ENCODE assay signal across 24 cellular contexts in genomic region chr17:47009759-47010594, GRCh38. TPM values are rescaled to one million over a fixed set of nuclear protein-coding genes. Genes with fewer than 3 reads are reported as not detected.
"Had no signal": no experiment of that assay in that cellular context is flagged by ENCODE, and none has a peak within 500 bp of the region (broad histone marks: within the 10 kb centered on the region; RNA-seq: fewer than 3 reads in every experiment).

No MANE protein-coding gene starts in this region.

- H3K27me3 ChIP-seq: adrenal gland, body of pancreas, colonic mucosa, esophagus muscularis mucosa, sigmoid colon, testis, upper lobe of left lung had no signal

- H3K36me3 Mint-ChIP-seq: activated CD4-positive, alpha-beta memory T cell treated with anti-CD3 and anti-CD28 coated beads for 36 hours; activated naive CD4-positive, alpha-beta T cell treated with anti-CD3 and anti-CD28 coated beads, Interleukin-2, amount 50 U/mL, for 24 hours had no signal

- H3K27ac ChIP-seq: adrenal gland, body of pancreas, colonic mucosa, esophagus muscularis mucosa, prostate gland, sigmoid colon, testis, upper lobe of left lung, WERI-Rb-1 had no signal

- H3K27ac Mint-ChIP-seq: activated CD4-positive, alpha-beta memory T cell treated with anti-CD3 and anti-CD28 coated beads for 36 hours; activated naive CD4-positive, alpha-beta T cell treated with anti-CD3 and anti-CD28 coated beads, Interleukin-2, amount 50 U/mL, for 24 hours; immature natural killer cell had no signal

- H3K4me3 ChIP-seq: adrenal gland, body of pancreas, colonic mucosa, esophagus muscularis mucosa, prostate gland, sigmoid colon, testis, upper lobe of left lung had no signal

- H3K4me1 ChIP-seq: adrenal gland, body of pancreas, colonic mucosa, prostate gland, sigmoid colon, testis, upper lobe of left lung had no signal

- ATAC-seq: activated T-cell treated with anti-CD3 and anti-CD28 coated beads, Interleukin-2, amount 50 U/mL, for 4 hours; body of pancreas; stimulated activated naive CD8-positive, alpha-beta T cell treated with anti-CD3 and anti-CD28 coated beads, Interleukin-15, amount 100 ng/mL, for 72 hours had no signal

- H3K9me3 ChIP-seq: adrenal gland, body of pancreas, colonic mucosa, esophagus muscularis mucosa, prostate gland, sigmoid colon, testis, upper lobe of left lung had no signal

- DNase-seq: activated CD4-positive, alpha-beta memory T cell treated with anti-CD3 and anti-CD28 coated beads for 36 hours; activated effector memory CD4-positive, alpha-beta T cell treated with Interleukin-2 at 50 U/mL for 16 hours; activated T-cell treated with anti-CD3 and anti-CD28 coated beads, Interleukin-2, amount 50 U/mL, for 4 hours; adrenal gland; body of pancreas; central memory CD4-positive, alpha-beta T cell; colonic mucosa; immature natural killer cell; left cardiac atrium; sigmoid colon; stimulated activated CD4-positive, alpha-beta T cell treated with anti-CD3 and anti-CD28 coated beads, Interleukin-1b, Interleukin-23, amount 100 ng/mL, for 48 hours; stimulated activated naive CD8-positive, alpha-beta T cell treated with anti-CD3 and anti-CD28 coated beads, Interleukin-15, amount 100 ng/mL, for 72 hours; testis; WERI-Rb-1 had no signal

- H3K27me3 Mint-ChIP-seq: activated CD4-positive, alpha-beta memory T cell treated with anti-CD3 and anti-CD28 coated beads for 36 hours; activated naive CD4-positive, alpha-beta T cell treated with anti-CD3 and anti-CD28 coated beads, Interleukin-2, amount 50 U/mL, for 24 hours; stimulated activated naive CD8-positive, alpha-beta T cell treated with anti-CD3 and anti-CD28 coated beads, Interleukin-15, amount 100 ng/mL, for 72 hours had no signal

- H3K36me3 ChIP-seq: adrenal gland, colonic mucosa, prostate gland, upper lobe of left lung, WERI-Rb-1 had no signal

- H3K9me3 Mint-ChIP-seq: activated CD4-positive, alpha-beta memory T cell treated with anti-CD3 and anti-CD28 coated beads for 36 hours; activated naive CD4-positive, alpha-beta T cell treated with anti-CD3 and anti-CD28 coated beads, Interleukin-2, amount 50 U/mL, for 24 hours; activated T-cell treated with anti-CD3 and anti-CD28 coated beads, Interleukin-2, amount 50 U/mL, for 4 hours; immature natural killer cell; neural crest cell; stimulated activated naive CD8-positive, alpha-beta T cell treated with anti-CD3 and anti-CD28 coated beads, Interleukin-15, amount 100 ng/mL, for 72 hours had no signal

- H3K4me3 Mint-ChIP-seq: activated CD4-positive, alpha-beta memory T cell treated with anti-CD3 and anti-CD28 coated beads for 36 hours; activated naive CD4-positive, alpha-beta T cell treated with anti-CD3 and anti-CD28 coated beads, Interleukin-2, amount 50 U/mL, for 24 hours; activated T-cell treated with anti-CD3 and anti-CD28 coated beads, Interleukin-2, amount 50 U/mL, for 4 hours; immature natural killer cell; neural crest cell; stimulated activated naive CD8-positive, alpha-beta T cell treated with anti-CD3 and anti-CD28 coated beads, Interleukin-15, amount 100 ng/mL, for 72 hours had no signal

RNA-seq across cellular contexts. Expression of gene RPRML, which starts 30.9 kb away (rescaled TPM):
- total RNA-seq: activated CD4-positive, alpha-beta memory T cell treated with anti-CD3 and anti-CD28 coated beads for 36 hours; activated T-cell treated with anti-CD3 and anti-CD28 coated beads, Interleukin-2, amount 50 U/mL, for 4 hours; adrenal gland; colonic mucosa; fibroblast of villous mesenchyme; glomerular endothelial cell; left cardiac atrium; lung microvascular endothelial cell; osteoblast; T-helper 1 cell treated with Interleukin-12 subunit alpha and Interleukin-12 subunit beta and Interleukin-4 antibody, amounts not matched to agents 30 ng/mL and 1 ng/mL, for 36 hours; testis had no signal
- polyA plus RNA-seq: immature natural killer cell had no signal
